8 cellular contexts compared by ENCODE assay signal in the genomic region with DNA sequence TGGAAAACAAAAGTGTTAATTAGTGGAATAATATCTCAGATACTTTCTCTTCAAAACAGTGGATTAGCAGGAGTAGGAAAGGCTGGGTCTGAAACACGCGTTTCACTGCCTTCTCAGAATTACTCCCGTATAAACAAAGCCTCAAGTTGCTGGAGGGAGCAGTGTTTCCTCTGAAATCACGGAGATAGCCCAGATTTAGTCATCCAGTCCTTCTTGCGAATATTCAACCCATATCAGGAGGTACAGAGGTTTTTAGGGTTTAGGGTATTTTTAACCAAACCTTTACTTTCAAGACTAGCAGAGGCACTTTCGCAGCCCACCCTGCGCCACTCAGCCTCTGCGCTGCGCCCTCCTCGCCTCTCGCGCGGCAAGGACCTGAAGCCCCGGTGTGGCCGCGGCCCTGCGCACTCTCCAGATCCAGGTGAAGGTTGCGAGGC. TPM values are rescaled to one million over a fixed set of nuclear protein-coding genes. Genes with fewer than 3 reads are reported as not detected.
DNase-seq lines count a peak whose midpoint lies in the region; ATAC-seq and TF ChIP-seq lines count a peak whose summit lies in the region.

No MANE protein-coding gene starts in this region.

- no peaks in the 10 kb centered on the region for H3K9me2 ChIP-seq in hepatocyte (replicated peaks; ENCODE audit: insufficient read depth)

- H2AFZ ChIP-seq in hepatocyte, result peak overlapping the region; percentile 63

- CTCF ChIA-PET in activated CD4-positive, alpha-beta T cell treated with anti-CD3 and anti-CD28 coated beads, Interleukin-2, amount 10 ng/mL, durations not matched to agents 7 days and 5 days (lab: Charles Lee), result interaction anchor here (0.8 to 6.5 kb wide), 9 partner anchors 66 to 244 kb away, joined by 3 to 110 read pairs (median 5); no protein-coding TSS in a partner anchor

- H3K4me2 ChIP-seq in hepatocyte, result peak overlapping the region; percentile 91

- TF ChIP-seq CTCF in hepatocyte (IDR thresholded peaks at IDR 0.05; ENCODE audit: poor library complexity) (no peak), gastrocnemius medialis (IDR thresholded peaks at IDR 0.05 in 4 of 5, conservative IDR thresholded peaks at IDR 0.05 in 1 of 5) (no peak)

- peak in 1 of 2 donors; percentile 10 for ATAC-seq in gastrocnemius medialis
- ATAC-seq in GM19452 (IDR thresholded peaks at IDR 0.05; ENCODE audit: unreplicated experiment), result no peak
- no peak for ATAC-seq in HG03565 (IDR thresholded peaks at IDR 0.05; ENCODE audit: unreplicated experiment)

- no peak for TF ChIP-seq POLR2A in gastrocnemius medialis (IDR thresholded peaks at IDR 0.05)

- peak overlapping the region; percentile 36 for H3K27ac Mint-ChIP-seq in activated CD4-positive, alpha-beta T cell treated with anti-CD3 and anti-CD28 coated beads, Interleukin-2, amount 10 ng/mL, durations not matched to agents 7 days and 5 days

- H3K4me3 Mint-ChIP-seq in activated CD4-positive, alpha-beta T cell treated with anti-CD3 and anti-CD28 coated beads, Interleukin-2, amount 10 ng/mL, durations not matched to agents 7 days and 5 days, result peak overlapping the region; percentile 71

- peak overlapping the region; percentile 68 for H3K4me3 ChIP-seq in MG63
- H3K4me3 ChIP-seq in hepatocyte, result peak overlapping the region; percentile 46
- H3K4me3 ChIP-seq in gastrocnemius medialis, result peak overlapping the region; percentile 67 to 89 (median 81)

- intact Hi-C loops in gastrocnemius medialis (cut with DNase I; ENCODE audit: low total_unique reads), result loop anchor here (1.0 to 10.0 kb wide), 6 partner anchors 122 to 330 kb away; no protein-coding TSS in a partner anchor

- peak overlapping the region; percentile 88 for H3K27ac ChIP-seq in angular gyrus (ENCODE audit: low read depth, low read length)
- peak overlapping the region; percentile 97 for H3K27ac ChIP-seq in hepatocyte
- H3K27ac ChIP-seq in gastrocnemius medialis, result peak overlapping the region; percentile 97 to 100 (median 99)

- peaks cover 45% of the 10 kb centered on the region for H3K27me3 Mint-ChIP-seq in activated CD4-positive, alpha-beta T cell treated with anti-CD3 and anti-CD28 coated beads, Interleukin-2, amount 10 ng/mL, durations not matched to agents 7 days and 5 days

- POLR2A ChIA-PET in activated CD4-positive, alpha-beta T cell treated with anti-CD3 and anti-CD28 coated beads, Interleukin-2, amount 10 ng/mL, durations not matched to agents 7 days and 5 days (lab: Charles Lee), result no interaction called here

- H3K9me3 ChIP-seq in MG63 (no peaks in the 10 kb centered on the region), hepatocyte (ENCODE audit: low read depth) (no peaks in the 10 kb centered on the region), gastrocnemius medialis (no peaks in the 10 kb centered on the region)

- H4K20me1 ChIP-seq in hepatocyte (ENCODE audit: insufficient read depth, poor library complexity, severe bottlenecking), result peaks cover 13% of the 10 kb centered on the region

- under 1% methylated on average over 18 of the region's 18 CpGs for WGBS in hepatocyte (ENCODE audit: low lambda C conversion rate, missing lambda C conversion rate)

- peaks cover 11% of the 10 kb centered on the region for H3K36me3 ChIP-seq in MG63
- H3K36me3 ChIP-seq in hepatocyte (replicated peaks; ENCODE audit: insufficient read depth, low read depth), result no peaks in the 10 kb centered on the region
- H3K36me3 ChIP-seq in gastrocnemius medialis, result no peaks in the 10 kb centered on the region

- no peaks in the 10 kb centered on the region for H3K36me3 Mint-ChIP-seq in activated CD4-positive, alpha-beta T cell treated with anti-CD3 and anti-CD28 coated beads, Interleukin-2, amount 10 ng/mL, durations not matched to agents 7 days and 5 days (ENCODE audit: low read depth)

- no peaks in the 10 kb centered on the region for H3K9me3 Mint-ChIP-seq in activated CD4-positive, alpha-beta T cell treated with anti-CD3 and anti-CD28 coated beads, Interleukin-2, amount 10 ng/mL, durations not matched to agents 7 days and 5 days

- peaks cover 18% of the 10 kb centered on the region for H3K4me1 Mint-ChIP-seq in activated CD4-positive, alpha-beta T cell treated with anti-CD3 and anti-CD28 coated beads, Interleukin-2, amount 10 ng/mL, durations not matched to agents 7 days and 5 days

- in situ Hi-C loops in gastrocnemius medialis (cut with MboI; ENCODE audit: low sequenced_read_pairs in 4 of 4), result loop anchor here (5.0 to 10.0 kb wide), 3 partner anchors 127 to 212 kb away; no protein-coding TSS in a partner anchor

- no peak for DNase-seq in activated CD4-positive, alpha-beta T cell treated with anti-CD3 and anti-CD28 coated beads, Interleukin-2, amount 10 ng/mL, durations not matched to agents 7 days and 5 days
- no peak for DNase-seq in activated CD4-positive, alpha-beta T cell treated with anti-CD3 and anti-CD28 coated beads, Interleukin-2, amount 50 U/mL, for 4 hours
- DNase-seq in MG63 (peak; percentile 3), hepatocyte (ENCODE audit: low spot score) (no peak), gastrocnemius medialis (no peak)

- no peaks in the 10 kb centered on the region for H3K27me3 ChIP-seq in MG63
- H3K27me3 ChIP-seq in hepatocyte, result no peaks in the 10 kb centered on the region
- H3K27me3 ChIP-seq in gastrocnemius medialis, result no peaks in the 10 kb centered on the region

- peaks cover 9% of the 10 kb centered on the region for H3K79me2 ChIP-seq in hepatocyte

- H3K4me1 ChIP-seq in hepatocyte (ENCODE audit: insufficient read depth), result peaks cover 9% of the 10 kb centered on the region
- peaks cover 20 to 27% of the 10 kb centered on the region in 2 donors for H3K4me1 ChIP-seq in gastrocnemius medialis

RNA-seq across cellular contexts. Expression of gene SAMD4A, which starts 2.1 kb away (rescaled TPM):
- under 1 TPM; 0.54 to 0.62 TPM for total RNA-seq in activated CD4-positive, alpha-beta T cell treated with anti-CD3 and anti-CD28 coated beads, Interleukin-2, amount 10 ng/mL, durations not matched to agents 7 days and 5 days
- 6.0 and 8.7 TPM in 2 replicates for total RNA-seq in MG63 (2014; rRNA removed; shearing (Covaris generic); ENCODE audit: low replicate concordance)
- 15.7 and 17.9 TPM in 2 replicates for total RNA-seq in hepatocyte
- 10.5 and 11.7 TPM in 2 replicates for polyA plus RNA-seq in hepatocyte
- total RNA-seq in gastrocnemius medialis, result 10 to 100 TPM; 26.4 to 48.0 (median 42.2) TPM

RNA-seq across cellular contexts. Expression of gene CGRRF1, which starts 55.1 kb away (rescaled TPM):
- 1 to 10 TPM; 9.6 to 9.7 TPM for total RNA-seq in activated CD4-positive, alpha-beta T cell treated with anti-CD3 and anti-CD28 coated beads, Interleukin-2, amount 10 ng/mL, durations not matched to agents 7 days and 5 days
- 5.9 and 6.0 TPM in 2 replicates for total RNA-seq in MG63 (2014; rRNA removed; shearing (Covaris generic); ENCODE audit: low replicate concordance)
- total RNA-seq in hepatocyte, result 24.9 and 27.0 TPM in 2 replicates
- 20.7 and 22.9 TPM in 2 replicates for polyA plus RNA-seq in hepatocyte
- total RNA-seq in gastrocnemius medialis, result 10 to 100 TPM; 13.7 to 27.0 (median 20.7) TPM
